Comparison of ENCODE assay signal across 10 cellular contexts in the genomic region with DNA sequence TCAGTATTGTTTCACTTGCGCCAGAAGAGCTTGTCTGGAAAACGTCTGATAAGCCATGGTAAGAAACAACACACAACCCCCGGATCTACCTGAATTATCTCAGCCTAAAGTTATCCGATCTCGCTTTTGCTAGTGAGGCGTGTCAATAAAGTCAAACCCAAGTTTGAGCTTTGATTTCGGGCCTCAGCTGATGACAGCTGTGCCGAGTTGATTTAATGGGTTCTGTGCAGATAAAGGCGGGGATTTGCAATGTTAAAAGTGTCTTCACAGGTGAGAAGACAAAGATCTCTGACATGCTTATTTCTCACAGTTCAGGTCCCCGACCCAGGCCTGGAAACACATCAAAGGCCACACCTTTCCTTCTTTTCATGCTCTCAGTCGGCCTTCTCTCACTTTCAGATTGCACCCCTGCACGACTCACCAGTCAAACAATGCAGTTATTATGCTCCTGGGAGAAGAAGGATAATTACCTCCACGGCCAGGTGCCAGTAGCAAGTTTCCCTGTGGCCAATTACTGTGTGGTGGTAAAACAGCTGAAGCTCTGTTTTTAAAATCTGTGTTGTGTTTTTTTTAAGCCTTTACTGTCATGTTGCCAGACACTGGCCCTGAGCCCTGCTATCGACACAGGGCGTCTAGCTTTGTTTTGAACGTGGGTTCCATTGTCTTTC.
DNase-seq lines count a peak whose midpoint lies in the region; ATAC-seq and TF ChIP-seq lines count a peak whose summit lies in the region.
"Had no signal": no experiment of that assay in that cellular context is flagged by ENCODE, and none has a peak within 500 bp of the region (broad histone marks: within the 10 kb centered on the region; RNA-seq: fewer than 3 reads in every experiment).

No MANE protein-coding gene starts in this region.

- H3K27me3 ChIP-seq in stomach, result no peaks in the 10 kb centered on the region

- no peak for TF ChIP-seq POLR2A in stomach (IDR thresholded peaks at IDR 0.05)

- WGBS in stomach, 5 donors, result 23 to 42% (median 30%) methylated on average over 16 of the region's 16 CpGs

- H3K4me1 ChIP-seq in stomach, result peaks cover 0 to 18% (median 12%) of the 10 kb centered on the region in 4 donors

- H3K27ac ChIP-seq in stomach, result peak overlapping the region; percentile 5 to 63 (median 20)

- H3K4me3 ChIP-seq in stomach, result no peak overlapping the region

- no peaks in the 10 kb centered on the region for H3K9me3 ChIP-seq in stomach

- ATAC-seq in esophagus mucosa (peak; percentile 77), HG03457 (IDR thresholded peaks at IDR 0.05; ENCODE audit: unreplicated experiment) (no peak)
- ATAC-seq: right cardiac atrium had no signal

- TF ChIP-seq CTCF in stomach (IDR thresholded peaks at IDR 0.05), result no peak

- DNase-seq in NCI-H510A treated with DMSO at 0.1 percent for 48 hours (lab: John Stamatoyannopoulos, UW) (peak; percentile 47), NCI-H510A (lab: John Stamatoyannopoulos, UW) (no peak), NCI-H345 (lab: John Stamatoyannopoulos, UW) (peak; percentile 95), stomach (peak; percentile 54), HuH-7.5 (ENCODE audit: low spot score) (no peak), globus pallidus (ENCODE audit: low spot score) (no peak)
- DNase-seq: effector CD8-positive, alpha-beta T cell; right cardiac atrium had no signal

- H3K36me3 ChIP-seq in stomach, result no peaks in the 10 kb centered on the region

- intact Hi-C loops in stomach (cut with DNase I; ENCODE audit: low total_unique reads), result no loop called here

- TF ChIP-seq EP300 in stomach (IDR thresholded peaks at IDR 0.05), result no peak

Comparison
In these comparisons a context has a peak if more than half of its experiments do, and no peak if none do; other contexts are left out.
1. DNase-seq: peak in NCI-H510A treated with DMSO at 0.1 percent for 48 hours (single experiment), NCI-H345 (single experiment) and stomach (single experiment); none in NCI-H510A (single experiment), HuH-7.5 (single experiment) and globus pallidus (single experiment).